In genomic region chr6:4612636-4613171, GRCh38 we compare ENCODE assay signal across 16 cellular contexts.
DNase-seq lines count a peak whose midpoint lies in the region; ATAC-seq, FAIRE-seq and TF ChIP-seq lines count a peak whose summit lies in the region.
"Had no signal": no experiment of that assay in that cellular context is flagged by ENCODE, and none has a peak within 500 bp of the region (broad histone marks: within the 10 kb centered on the region; RNA-seq: fewer than 3 reads in every experiment).

No MANE protein-coding gene starts in this region.

- intact Hi-C loops in testis (cut with DNase I; ENCODE audit: low total_unique reads) = no loop called here

- peak overlapping the region; percentile 86 for H2BK120ac ChIP-seq in mesenchymal stem cell (ENCODE audit: low read depth, low read length)

- H3K79me1 ChIP-seq in mesenchymal stem cell (replicated peaks; ENCODE audit: low read length, poor library complexity, severe bottlenecking) = no peaks in the 10 kb centered on the region

- H4K91ac ChIP-seq in mesenchymal stem cell (ENCODE audit: low read length) = peak overlapping the region; percentile 83

- DNase-seq in GM04504 (ENCODE audit: low read depth) (peak; percentile 79), mesenchymal stem cell (peak; percentile 84), testis (peak; percentile 40), GM13976 (ENCODE audit: low spot score) (no peak), NCI-H1048 (lab: John Stamatoyannopoulos, UW) (no peak), NCI-H146 (lab: John Stamatoyannopoulos, UW) (no peak)
- DNase-seq: activated CD4-positive, alpha-beta T cell treated with anti-CD3 and anti-CD28 coated beads for 36 hours; activated naive CD4-positive, alpha-beta T cell treated with anti-CD3 and anti-CD28 coated beads, Interleukin-2, amount 10 ng/mL, durations not matched to agents 7 days and 5 days; NCI-H1417 treated with DMSO at 0.1 percent for 48 hours; occipital lobe; SHP77 treated with DMSO at 0.1 percent for 48 hours; stimulated activated naive CD8-positive, alpha-beta T cell treated with anti-CD3 and anti-CD28 coated beads, Interleukin-15, Interleukin-2, amounts not matched to agents 100 U/mL and 50 U/mL, for 24 hours had no signal

- TF ChIP-seq CTCF in testis (IDR thresholded peaks at IDR 0.05) (no peak), GM13976 (IDR thresholded peaks at IDR 0.05; ENCODE audit: borderline replicate concordance, control extremely low read depth, extremely low read depth, insufficient read depth, missing control alignments) (no peak)

- in situ Hi-C loops in GM13976 (cut with MboI; ENCODE audit: low sequenced_read_pairs, unreplicated experiment) = no loop called here

- ATAC-seq in esophagus mucosa = no peak
- ATAC-seq: activated CD4-positive, alpha-beta T cell treated with anti-CD3 and anti-CD28 coated beads for 36 hours; stimulated activated naive CD8-positive, alpha-beta T cell treated with anti-CD3 and anti-CD28 coated beads, Interleukin-15, Interleukin-2, amounts not matched to agents 100 U/mL and 50 U/mL, for 24 hours had no signal

- 55% methylated on average over 5 of the region's 5 CpGs for WGBS in mesenchymal stem cell
- 49 to 50% methylated on average over 5 of the region's 5 CpGs for WGBS in testis, 2 donors

- peak overlapping the region in 1 of 2 experiments; percentile 6 for H3K14ac ChIP-seq in mesenchymal stem cell (ENCODE audit: low read length in 2 of 2)

- no peak for TF ChIP-seq POLR2A in testis (IDR thresholded peaks at IDR 0.05)

- H3K9me3 ChIP-seq in mesenchymal stem cell (ENCODE audit: control insufficient read depth, low read length) (no peaks in the 10 kb centered on the region), testis (no peaks in the 10 kb centered on the region)

- H2AFZ ChIP-seq in mesenchymal stem cell (ENCODE audit: low read depth, low read length) = no peak overlapping the region

- no peak overlapping the region for H3K23ac ChIP-seq in mesenchymal stem cell (ENCODE audit: low read length in 2 of 2)

- H3K27me3 ChIP-seq in mesenchymal stem cell (ENCODE audit: control insufficient read depth in 1 of 2, insufficient read depth in 1 of 2, low read length in 2 of 2) (peaks cover 0 to 9% of the 10 kb centered on the region in 2 experiments), testis (no peaks in the 10 kb centered on the region)

- H3K18ac ChIP-seq in mesenchymal stem cell (ENCODE audit: low read depth in 1 of 2, low read length in 2 of 2) = peak overlapping the region; percentile 25 to 86

- H3K27ac ChIP-seq in mesenchymal stem cell (ENCODE audit: low read length, poor library complexity, severe bottlenecking) = no peak overlapping the region
- peak overlapping the region; percentile 3 to 42 for H3K27ac ChIP-seq in testis

- H3K4me3 ChIP-seq in mesenchymal stem cell (ENCODE audit: insufficient read depth in 1 of 2, low read depth in 1 of 2, low read length in 2 of 2) (no peak overlapping the region), testis (no peak overlapping the region)

- H3K4me1 ChIP-seq in mesenchymal stem cell (ENCODE audit: control insufficient read depth, insufficient read depth, low read depth, low read length) = peaks cover 4% of the 10 kb centered on the region
- H3K4me1 ChIP-seq in testis = peaks cover 19% of the 10 kb centered on the region

- no peaks in the 10 kb centered on the region for H3K36me3 ChIP-seq in mesenchymal stem cell (ENCODE audit: control insufficient read depth in 1 of 2, insufficient read depth in 2 of 2, low read depth in 1 of 2, low read length in 2 of 2)
- H3K36me3 ChIP-seq in testis (ENCODE audit: low read depth, missing control alignments) = no peaks in the 10 kb centered on the region

- peak overlapping the region; percentile 9 to 51 for H3K4ac ChIP-seq in mesenchymal stem cell (ENCODE audit: low read depth in 1 of 2, low read length in 2 of 2)

- no peak overlapping the region for H3K4me2 ChIP-seq in mesenchymal stem cell (ENCODE audit: low read length, poor library complexity, severe bottlenecking)

- H2BK12ac ChIP-seq in mesenchymal stem cell (ENCODE audit: low read length in 2 of 2) = peak overlapping the region; percentile 26 to 99

- no peak overlapping the region for H2BK5ac ChIP-seq in mesenchymal stem cell (ENCODE audit: low read depth, low read length, poor library complexity, severe bottlenecking)

- no peak overlapping the region for H2AK5ac ChIP-seq in mesenchymal stem cell (ENCODE audit: low read length, severe bottlenecking)

- H2BK15ac ChIP-seq in mesenchymal stem cell (ENCODE audit: low read depth, poor library complexity, severe bottlenecking) = no peak overlapping the region

- peak overlapping the region; percentile 68 for H4K8ac ChIP-seq in mesenchymal stem cell (ENCODE audit: low read length)

- peak; percentile 70 for FAIRE-seq in endometrium (lab: Jason Lieb, UNC)
- FAIRE-seq: bronchial epithelial cell, islet of Langerhans had no signal

- peak overlapping the region; percentile 60 for H3K9ac ChIP-seq in mesenchymal stem cell (ENCODE audit: low read length)

Comparison
In these comparisons a context has a peak if more than half of its experiments do, and no peak if none do; other contexts are left out.
1. DNase-seq: peak in GM04504 (single experiment), mesenchymal stem cell (single experiment) and testis (single experiment); none in GM13976 (single experiment), NCI-H1048 (single experiment) and NCI-H146 (single experiment).